ENCODE assay signal across 1 cellular context in genomic region chr22:23140385-23140784, GRCh38.
TF ChIP-seq lines count a peak whose summit lies in the region.

No MANE protein-coding gene starts in this region.

TF ChIP-seq in HepG2, 621 proteins besides CTCF, POLR2A, EP300 and RAD21:
- TF ChIP-seq CHD4 (IDR thresholded peaks at IDR 0.05; ENCODE audit: borderline replicate concordance, low read length) = 0 out of 2 replicates have a peak, but pooled peaks have one; percentile 17
- TF ChIP-seq ZNF629 (CRISPR knock-in tag; conservative IDR thresholded peaks at IDR 0.05) = peak; percentile 79
- TF ChIP-seq CREB1 (IDR thresholded peaks at IDR 0.05) = no peak
- no peak for TF ChIP-seq CREB1 (CRISPR knock-in tag; IDR thresholded peaks at IDR 0.05)
- TF ChIP-seq ZBTB3 (CRISPR knock-in tag; IDR thresholded peaks at IDR 0.05; ENCODE audit: borderline replicate concordance, low read depth) = no peak
- TF ChIP-seq RAD51 (IDR thresholded peaks at IDR 0.05; ENCODE audit: borderline replicate concordance) = no peak
